21 cellular contexts compared by ENCODE assay signal in the genomic region with DNA sequence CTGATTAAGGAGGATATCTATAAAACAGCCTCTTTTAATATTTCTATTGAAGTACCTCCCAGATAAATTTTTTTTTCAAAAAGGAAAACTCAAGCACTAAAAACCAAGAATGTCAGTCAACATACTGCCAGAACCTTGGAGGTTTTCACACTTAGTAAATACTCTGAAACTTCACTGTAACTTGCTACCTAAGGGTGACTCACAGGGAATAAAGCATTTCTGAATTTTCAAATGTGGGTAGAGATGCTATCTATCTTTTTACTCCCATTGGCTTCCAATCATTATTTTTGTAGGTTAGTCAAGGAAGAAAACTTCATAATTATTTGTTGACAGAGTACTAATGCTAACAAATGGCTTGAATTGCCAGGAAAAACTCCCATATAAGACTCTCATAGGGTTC. TPM values are rescaled to one million over a fixed set of nuclear protein-coding genes. Genes with fewer than 3 reads are reported as not detected.
DNase-seq lines count a peak whose midpoint lies in the region; ATAC-seq, FAIRE-seq and TF ChIP-seq lines count a peak whose summit lies in the region.
"Had no signal": no experiment of that assay in that cellular context is flagged by ENCODE, and none has a peak within 500 bp of the region (broad histone marks: within the 10 kb centered on the region; RNA-seq: fewer than 3 reads in every experiment).

No MANE protein-coding gene starts in this region.

- TF ChIP-seq CTCF in MCF 10A (IDR thresholded peaks at IDR 0.05; ENCODE audit: unreplicated experiment): no peak
- no peak for TF ChIP-seq CTCF in breast epithelium (IDR thresholded peaks at IDR 0.05)
- TF ChIP-seq CTCF in astrocyte of the spinal cord (IDR thresholded peaks at IDR 0.05; ENCODE audit: low read depth, low read length): no peak
- no peak for TF ChIP-seq CTCF in D721Med (IDR thresholded peaks at IDR 0.05; ENCODE audit: insufficient read depth, missing control alignments)

- no peak overlapping the region for H3K27ac Mint-ChIP-seq in MCF 10A (ENCODE audit: low read depth, unreplicated experiment)
- no peak overlapping the region for H3K27ac Mint-ChIP-seq in CD4-positive, alpha-beta memory T cell
- H3K27ac Mint-ChIP-seq: CD8-positive, alpha-beta T cell had no signal

- peaks cover 11% of the 10 kb centered on the region for H3K4me1 Mint-ChIP-seq in MCF 10A (ENCODE audit: insufficient read depth, unreplicated experiment)
- no peaks in the 10 kb centered on the region for H3K4me1 Mint-ChIP-seq in CD4-positive, alpha-beta memory T cell

- H3K4me1 ChIP-seq in breast epithelium: no peaks in the 10 kb centered on the region
- no peaks in the 10 kb centered on the region for H3K4me1 ChIP-seq in CD4-positive, alpha-beta memory T cell (ENCODE audit: insufficient read depth, low read length)
- H3K4me1 ChIP-seq: SJCRH30 had no signal

- CTCF ChIA-PET in MCF 10A (lab: Yijun Ruan, JAX): no interaction called here
- CTCF ChIA-PET in CD4-positive, alpha-beta memory T cell (lab: Charles Lee; ENCODE audit: partially characterized antibody): no interaction called here

- H3K36me3 Mint-ChIP-seq in MCF 10A (ENCODE audit: insufficient read depth, unreplicated experiment): no peaks in the 10 kb centered on the region
- no peaks in the 10 kb centered on the region for H3K36me3 Mint-ChIP-seq in CD4-positive, alpha-beta memory T cell
- H3K36me3 Mint-ChIP-seq: CD8-positive, alpha-beta T cell had no signal

- H3K36me3 ChIP-seq in breast epithelium: no peaks in the 10 kb centered on the region
- H3K36me3 ChIP-seq in CD4-positive, alpha-beta memory T cell (ENCODE audit: insufficient read depth, low read length): no peaks in the 10 kb centered on the region
- H3K36me3 ChIP-seq: SJCRH30 had no signal

- intact Hi-C loops in MCF 10A (cut with micrococcal nuclease): no loop called here
- intact Hi-C loops in breast epithelium (cut with DNase I; ENCODE audit: low total_unique reads): no loop called here
- intact Hi-C loops in CD4-positive, alpha-beta memory T cell (cut with micrococcal nuclease): no loop called here

- in situ Hi-C loops in astrocyte of the spinal cord (cut with HindIII; ENCODE audit: low sequenced_read_pairs): no loop called here

- no peaks in the 10 kb centered on the region for H3K9me3 Mint-ChIP-seq in MCF 10A (ENCODE audit: unreplicated experiment)
- H3K9me3 Mint-ChIP-seq in CD4-positive, alpha-beta memory T cell: peaks cover 0 to 19% (median 7%) of the 10 kb centered on the region in 8 donors

- no peaks in the 10 kb centered on the region for H3K27me3 Mint-ChIP-seq in MCF 10A (ENCODE audit: insufficient read depth, unreplicated experiment)
- peaks cover 3 to 6% of the 10 kb centered on the region in 2 donors for H3K27me3 Mint-ChIP-seq in CD4-positive, alpha-beta memory T cell

- BruUV-seq in MCF 10A (replicated peaks; lab: Mats Ljungman, UMichigan): no TSS peak

- POLR2A ChIA-PET in MCF 10A (lab: Yijun Ruan, JAX): interaction anchor here (0.8 kb wide), 1 partner anchor 307 kb away, joined by 3 read pairs; a partner anchor contains a TSS
- POLR2A ChIA-PET in CD4-positive, alpha-beta memory T cell (lab: Charles Lee; ENCODE audit: partially characterized antibody): no interaction called here

- TF ChIP-seq POLR2A in breast epithelium (IDR thresholded peaks at IDR 0.05): no peak

- H3K4me3 ChIP-seq in breast epithelium (no peak overlapping the region), astrocyte of the spinal cord (ENCODE audit: low read depth, low read length) (no peak overlapping the region)
- H3K4me3 ChIP-seq in CD4-positive, alpha-beta memory T cell (ENCODE audit: low read length in 2 of 2): no peak overlapping the region
- H3K4me3 ChIP-seq: GM12878, SJCRH30 had no signal

- peaks cover 0 to 2% of the 10 kb centered on the region in 2 donors for H3K27me3 ChIP-seq in breast epithelium
- no peaks in the 10 kb centered on the region for H3K27me3 ChIP-seq in CD4-positive, alpha-beta memory T cell (ENCODE audit: insufficient read depth, low read length)
- H3K27me3 ChIP-seq: SJCRH30 had no signal

- H3K4me3 Mint-ChIP-seq in MCF 10A (ENCODE audit: unreplicated experiment): no peak overlapping the region
- H3K4me3 Mint-ChIP-seq in CD4-positive, alpha-beta memory T cell: no peak overlapping the region
- H3K4me3 Mint-ChIP-seq: CD8-positive, alpha-beta T cell had no signal

- no peak for FAIRE-seq in D721Med (lab: Jason Lieb, UNC)
- FAIRE-seq: GM12878 had no signal

- ATAC-seq in GM21515 (IDR thresholded peaks at IDR 0.05; ENCODE audit: unreplicated experiment): no peak
- ATAC-seq: CD8-positive, alpha-beta T cell; GM12878 had no signal

- H3K9me3 ChIP-seq in breast epithelium: peaks cover 0 to 6% of the 10 kb centered on the region in 2 donors
- H3K9me3 ChIP-seq in CD4-positive, alpha-beta memory T cell (ENCODE audit: control insufficient read depth in 1 of 2, low read length in 2 of 2): no peaks in the 10 kb centered on the region
- H3K9me3 ChIP-seq: SJCRH30 had no signal

- no peak overlapping the region for H3K27ac ChIP-seq in breast epithelium
- H3K27ac ChIP-seq in CD4-positive, alpha-beta memory T cell (ENCODE audit: low read depth, low read length): no peak overlapping the region
- H3K27ac ChIP-seq: SJCRH30 had no signal

- DNase-seq in MCF 10A (ENCODE audit: unreplicated experiment): peak; percentile 9
- no peak for DNase-seq in breast epithelium (ENCODE audit: low spot score in 2 of 2)
- peak; percentile 19 for DNase-seq in astrocyte of the spinal cord (ENCODE audit: low read depth, low spot score)
- peak; percentile 44 for DNase-seq in iris pigment epithelial cell (ENCODE audit: low read depth)
- DNase-seq in D721Med (ENCODE audit: insufficient read length, low spot score): no peak
- no peak for DNase-seq in SIG-M5 treated with dmso at 0.1 percent for 504 hours (lab: John Stamatoyannopoulos, UW; ENCODE audit: unreplicated experiment)
- DNase-seq in CD4-positive, alpha-beta memory T cell: no peak
- DNase-seq: 8988T; CD8-positive, alpha-beta T cell; DMS79 treated with DMSO at 0.1 percent for 48 hours; GDM1; Kasumi-1; MV-4-11; NCI-H1417; NCI-H187 treated with DMSO at 0.1 percent for 48 hours; NCI-H526 treated with DMSO at 0.1 percent for 48 hours; NK-92 treated with Interleukin-12 subunit alpha and Interleukin-12 subunit beta, amount 100 ng/mL, for 24 hours; RPMI8226; SJCRH30 had no signal

RNA-seq across cellular contexts. Expression of a gene that starts 46.1 kb away (rescaled TPM):
- total RNA-seq in MCF 10A (2022): 42.5 and 42.7 TPM in 2 replicates
- total RNA-seq in breast epithelium: 10 to 100 TPM; 46.2 to 66.6 (median 56.9) TPM
- total RNA-seq in CD4-positive, alpha-beta memory T cell: 10 to 100 TPM; 38.1 TPM
- polyA plus RNA-seq in CD4-positive, alpha-beta memory T cell: 10 to 100 TPM; 23.0 to 39.9 TPM

RNA-seq across cellular contexts. Expression of a gene that starts 58.4 kb away (rescaled TPM):
- total RNA-seq in MCF 10A (2022): 2.8 and 3.1 TPM in 2 replicates
- 1 to 10 TPM; 2.0 to 6.4 (median 4.6) TPM for total RNA-seq in breast epithelium
- total RNA-seq in CD4-positive, alpha-beta memory T cell: 1 to 10 TPM; 1.7 to 2.2 TPM
- under 1 TPM in 1 of 2 donors, not detected in 1; 0.40 TPM for polyA plus RNA-seq in CD4-positive, alpha-beta memory T cell

Comparison
In these comparisons a context has a peak if more than half of its experiments do, and no peak if none do; other contexts are left out.
1. DNase-seq: peak in MCF 10A (single experiment), astrocyte of the spinal cord (single experiment) and iris pigment epithelial cell (single experiment); none in breast epithelium (0 of 2), D721Med (single experiment), SIG-M5 treated with dmso at 0.1 percent for 504 hours (single experiment) and CD4-positive, alpha-beta memory T cell (0 of 5).